Comparison of ENCODE assay signal across 8 cellular contexts in the genomic region with DNA sequence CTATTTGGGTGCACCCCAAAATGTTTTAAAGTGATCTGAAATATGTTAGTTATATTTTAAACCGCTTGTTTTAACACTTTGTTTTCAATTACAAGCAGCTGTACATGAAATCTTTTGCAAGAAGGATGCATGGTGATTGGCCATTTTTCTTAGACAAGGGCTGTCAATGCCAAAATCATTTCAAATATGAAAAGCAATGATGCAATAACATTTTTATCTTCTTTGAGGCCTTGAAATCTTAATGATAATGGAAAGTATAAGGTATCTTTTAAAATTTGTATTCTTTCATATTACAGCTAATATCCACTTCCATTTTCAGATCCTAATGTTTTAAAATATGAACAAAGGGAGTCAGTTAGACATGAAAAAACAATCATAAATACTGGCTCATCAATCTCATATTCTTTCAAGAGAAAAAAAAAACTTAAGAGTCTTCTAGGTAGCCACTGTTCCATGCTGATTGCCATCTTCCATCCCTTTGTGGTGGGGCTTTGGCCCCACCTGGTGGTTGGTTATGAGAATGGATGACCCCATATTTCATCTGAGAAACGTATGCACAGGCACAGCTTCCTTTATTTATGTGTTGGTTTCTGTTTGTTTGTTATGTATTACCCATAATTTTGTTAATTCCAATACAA.
A peak's percentile ranks its signal among the peaks of the same experiment; 100 is the strongest.
DNase-seq lines count a peak whose midpoint lies in the region; ATAC-seq and TF ChIP-seq lines count a peak whose summit lies in the region.

No MANE protein-coding gene starts in this region.

- TF ChIP-seq CTCF in WERI-Rb-1 (IDR thresholded peaks at IDR 0.05; ENCODE audit: low read depth, low read length) (peak; percentile 88), left ventricle myocardium inferior (IDR thresholded peaks at IDR 0.05; ENCODE audit: borderline replicate concordance) (peak; percentile 70)

- H3K4me1 ChIP-seq in left ventricle myocardium inferior = no peaks in the 10 kb centered on the region

- H3K27me3 ChIP-seq in WERI-Rb-1 (ENCODE audit: insufficient read depth, low read depth, severe bottlenecking) (no peaks in the 10 kb centered on the region), left ventricle myocardium inferior (ENCODE audit: low read depth) (no peaks in the 10 kb centered on the region)

- ATAC-seq in GM18873 (IDR thresholded peaks at IDR 0.05; ENCODE audit: low FRiP score, unreplicated experiment) (peak; percentile 80), HG03025 (IDR thresholded peaks at IDR 0.05; ENCODE audit: low FRiP score, unreplicated experiment) (peak; percentile 98)

- H3K4me3 ChIP-seq in WERI-Rb-1 (ENCODE audit: low read depth, low read length) = peak overlapping the region; percentile 19
- no peak overlapping the region for H3K4me3 ChIP-seq in left ventricle myocardium inferior

- DNase-seq in DMS114 treated with DMSO at 0.1 percent for 48 hours (lab: John Stamatoyannopoulos, UW; ENCODE audit: unreplicated experiment) = peak; percentile 19
- DNase-seq in NCI-H1694 (lab: John Stamatoyannopoulos, UW) = peak; percentile 26
- peak; percentile 78 for DNase-seq in WERI-Rb-1
- DNase-seq in left ventricle myocardium inferior = no peak
- peak; percentile 17 to 46 for DNase-seq in stimulated activated CD4-positive, alpha-beta T cell treated with anti-CD3 and anti-CD28 coated beads, Interleukin-2, amount 100 ng/mL, for 24 hours
- no peak for DNase-seq in activated naive CD4-positive, alpha-beta T cell treated with anti-CD3 and anti-CD28 coated beads, Interleukin-2, amount 50 U/mL, for 16 hours

- intact Hi-C loops in left ventricle myocardium inferior (cut with micrococcal nuclease) = no loop called here

- H3K27ac ChIP-seq in WERI-Rb-1 (no peak overlapping the region), left ventricle myocardium inferior (replicated peaks) (no peak overlapping the region)

- no peaks in the 10 kb centered on the region for H3K9me3 ChIP-seq in WERI-Rb-1 (ENCODE audit: severe bottlenecking)
- H3K9me3 ChIP-seq in left ventricle myocardium inferior (replicated peaks) = no peaks in the 10 kb centered on the region

- H3K36me3 ChIP-seq in WERI-Rb-1 (no peaks in the 10 kb centered on the region), left ventricle myocardium inferior (no peaks in the 10 kb centered on the region)

Comparison
In these comparisons a context has a peak if more than half of its experiments do, and no peak if none do; other contexts are left out.
1. DNase-seq: peak in DMS114 treated with DMSO at 0.1 percent for 48 hours (single experiment), NCI-H1694 (single experiment), WERI-Rb-1 (single experiment) and stimulated activated CD4-positive, alpha-beta T cell treated with anti-CD3 and anti-CD28 coated beads, Interleukin-2, amount 100 ng/mL, for 24 hours (2 of 2); none in left ventricle myocardium inferior (single experiment) and activated naive CD4-positive, alpha-beta T cell treated with anti-CD3 and anti-CD28 coated beads, Interleukin-2, amount 50 U/mL, for 16 hours (single experiment).